ENCODE assay signal across 7 cellular contexts in genomic region chr10:85402541-85402940, GRCh38.
"Had no signal": no experiment of that assay in that cellular context is flagged by ENCODE, and none has a peak within 500 bp of the region (broad histone marks: within the 10 kb centered on the region; RNA-seq: fewer than 3 reads in every experiment).

No MANE protein-coding gene starts in this region.

- DNase-seq: H9, HCEC 1CT, KBM-7 had no signal

- H3K4me3 ChIP-seq: GM23338 had no signal

- H3K4me2 ChIP-seq: GM23338 had no signal

- H2AFZ ChIP-seq: GM23338 had no signal

- FAIRE-seq: H1, H54, HTR-8/SVneo had no signal
